In the genomic region with DNA sequence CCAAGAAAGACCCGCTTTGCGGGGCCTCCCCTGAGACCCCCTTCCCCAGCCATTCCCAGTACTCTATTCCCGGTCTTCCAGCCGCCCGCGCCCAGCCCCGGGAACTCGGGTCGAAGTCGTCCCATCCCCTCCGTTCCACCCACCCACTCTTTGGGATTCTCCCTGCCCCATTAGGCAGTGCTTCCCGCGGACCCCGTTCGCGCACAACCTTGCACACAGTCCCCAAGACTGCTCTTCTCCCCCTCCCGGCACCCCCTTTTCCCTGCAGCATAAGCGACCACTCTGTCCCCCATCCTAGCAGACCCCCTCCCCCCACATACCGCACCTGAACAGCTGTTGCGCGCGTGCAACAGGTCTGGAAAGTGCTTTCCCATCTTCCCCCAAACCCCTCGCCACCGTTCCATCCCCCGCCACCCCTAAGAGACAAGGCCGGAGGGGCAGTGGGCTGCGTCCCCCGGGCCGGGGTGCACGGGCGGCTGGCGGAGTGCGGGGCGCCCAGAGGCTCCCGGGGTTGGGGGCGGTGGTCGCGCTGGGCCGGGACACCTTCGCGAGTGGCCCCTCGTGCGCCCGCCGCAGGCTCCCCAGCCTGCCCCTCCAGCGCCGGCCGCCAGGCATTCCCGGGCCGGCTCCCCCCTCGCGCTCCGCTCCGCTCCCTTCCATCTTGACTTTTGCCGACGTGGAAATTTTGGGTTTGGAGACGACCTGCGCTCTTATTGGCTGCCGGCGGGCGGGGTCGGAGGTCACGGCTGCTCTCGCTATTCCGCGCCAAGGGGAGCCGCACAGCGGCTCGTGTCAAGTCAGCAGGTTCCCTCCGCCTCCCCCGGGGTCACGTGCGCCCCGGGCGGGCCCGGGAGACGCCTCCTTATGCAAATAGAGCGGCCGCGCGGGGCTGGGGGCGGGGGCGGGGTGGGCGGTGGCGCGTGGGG, we compare ENCODE assay signal across 8 cellular contexts.
DNase-seq lines count a peak whose midpoint lies in the region; TF ChIP-seq lines count a peak whose summit lies in the region.

No MANE protein-coding gene starts in this region.

- peak; percentile 97 for DNase-seq in ELF-1 (ENCODE audit: low read depth, low spot score)
- DNase-seq in GOT3 (lab: John Stamatoyannopoulos, UW), result peak; percentile 71
- DNase-seq in LNCaP clone FGC (ENCODE audit: low read depth), result peak; percentile 90
- DNase-seq in SIG-M5 (lab: John Stamatoyannopoulos, UW), result peak; percentile 66
- DNase-seq in activated naive CD4-positive, alpha-beta T cell treated with Interleukin-2 at 50 U/mL for 16 hours, result peak; percentile 83
- DNase-seq in glomerular visceral epithelial cell (ENCODE audit: extremely low spot score), result peak; percentile 44
- peak; percentile 97 for DNase-seq in osteoblast (ENCODE audit: insufficient read length, low spot score, missing footprints)

- no peaks in the 10 kb centered on the region for H3K36me3 ChIP-seq in osteoblast (ENCODE audit: insufficient read depth, low read length)
- H3K36me3 ChIP-seq in thymus (ENCODE audit: control insufficient read depth, insufficient read depth), result peaks cover 2% of the 10 kb centered on the region

- H2AFZ ChIP-seq in osteoblast (ENCODE audit: low read length), result peak overlapping the region; percentile 57

- peak overlapping the region; percentile 78 for H3K4me2 ChIP-seq in osteoblast (ENCODE audit: insufficient read depth, low read length)

- no peaks in the 10 kb centered on the region for H4K20me1 ChIP-seq in osteoblast (ENCODE audit: insufficient read depth, low read length)

- H3K4me1 ChIP-seq in osteoblast (ENCODE audit: insufficient read depth, low read length), result no peaks in the 10 kb centered on the region
- peaks cover 10% of the 10 kb centered on the region for H3K4me1 ChIP-seq in thymus (ENCODE audit: control insufficient read depth, insufficient read depth, low read length)

- H3K27me3 ChIP-seq in osteoblast (ENCODE audit: insufficient read depth, low read length) (peaks cover 22% of the 10 kb centered on the region), thymus (ENCODE audit: control insufficient read depth, insufficient read depth) (no peaks in the 10 kb centered on the region)

- H3K4me3 ChIP-seq in LNCaP clone FGC (ENCODE audit: low read depth, low read length) (peak overlapping the region; percentile 67), osteoblast (ENCODE audit: insufficient read depth, low read length) (peak overlapping the region; percentile 75), thymus (ENCODE audit: low read length) (peak overlapping the region; percentile 88)

- TF ChIP-seq CTCF in LNCaP clone FGC (IDR thresholded peaks at IDR 0.05; ENCODE audit: control insufficient read depth, extremely low read depth, insufficient read depth) (no peak), osteoblast (IDR thresholded peaks at IDR 0.05; ENCODE audit: extremely low read depth, low read depth, low read length) (no peak)

- H3K27ac ChIP-seq in osteoblast (ENCODE audit: low read depth, low read length) (no peak overlapping the region), thymus (ENCODE audit: low read depth) (peak overlapping the region; percentile 15)

- under 1% methylated on average over 86 of the region's 86 CpGs for WGBS in thymus

- H3K9me3 ChIP-seq in osteoblast (ENCODE audit: low read depth, low read length) (no peaks in the 10 kb centered on the region), thymus (ENCODE audit: control insufficient read depth) (no peaks in the 10 kb centered on the region)

- H3K79me2 ChIP-seq in osteoblast (ENCODE audit: insufficient read depth, low read length), result no peaks in the 10 kb centered on the region

Comparison
In these comparisons a context has a peak if more than half of its experiments do, and no peak if none do; other contexts are left out.
1. DNase-seq: peak in every context shown above with its lines; median percentile 97 in ELF-1; 97 in osteoblast; 90 in LNCaP clone FGC; 83 in activated naive CD4-positive, alpha-beta T cell treated with Interleukin-2 at 50 U/mL for 16 hours; 71 in GOT3; 66 in SIG-M5; 44 in glomerular visceral epithelial cell.